8 cellular contexts compared by ENCODE assay signal in genomic region chr1:39407496-39407888, GRCh38.
DNase-seq lines count a peak whose midpoint lies in the region; ATAC-seq and TF ChIP-seq lines count a peak whose summit lies in the region.

No MANE protein-coding gene starts in this region.

- ATAC-seq in heart right ventricle (no peak), Right ventricle myocardium superior (ENCODE audit: poor library complexity) (no peak), aorta (ENCODE audit: low FRiP score) (no peak), GM18517 (IDR thresholded peaks at IDR 0.05; ENCODE audit: unreplicated experiment) (no peak)

- TF ChIP-seq CTCF in heart right ventricle (IDR thresholded peaks at IDR 0.05) (no peak), ascending aorta (IDR thresholded peaks at IDR 0.05) (no peak)

- H3K4me1 ChIP-seq in heart right ventricle (peaks cover 17 to 76% (median 69%) of the 10 kb centered on the region in 9 donors), ascending aorta (peaks cover 9 to 47% of the 10 kb centered on the region in 2 donors), mesodermal cell (ENCODE audit: control insufficient read depth, insufficient read depth, low read length, poor library complexity, severe bottlenecking) (peaks cover 40% of the 10 kb centered on the region), aorta (ENCODE audit: control insufficient read depth in 1 of 2, insufficient read depth in 2 of 2, low read length in 2 of 2) (peaks cover 4 to 6% of the 10 kb centered on the region in 2 donors)

- H3K27me3 ChIP-seq in heart right ventricle (no peaks in the 10 kb centered on the region), ascending aorta (no peaks in the 10 kb centered on the region), aorta (ENCODE audit: control insufficient read depth in 1 of 2, insufficient read depth in 2 of 2, low read length in 1 of 2) (no peaks in the 10 kb centered on the region)

- H3K9me3 ChIP-seq in heart right ventricle = no peaks in the 10 kb centered on the region
- H3K9me3 ChIP-seq in ascending aorta = no peaks in the 10 kb centered on the region
- H3K9me3 ChIP-seq in mesodermal cell (ENCODE audit: control insufficient read depth, low read length) = no peaks in the 10 kb centered on the region
- H3K9me3 ChIP-seq in aorta (ENCODE audit: control insufficient read depth, low read length) = no peaks in the 10 kb centered on the region

- DNase-seq in heart right ventricle = no peak
- no peak for DNase-seq in Right ventricle myocardium superior
- no peak for DNase-seq in ascending aorta (ENCODE audit: low spot score in 2 of 2)
- DNase-seq in aorta = no peak
- no peak for DNase-seq in NCI-H1436 (lab: John Stamatoyannopoulos, UW)
- DNase-seq in NCI-H1092 (lab: John Stamatoyannopoulos, UW) = no peak

- intact Hi-C loops in heart right ventricle (cut with DNase I) (loop anchor here in 1 of 10 donors (5.0 kb wide), 1 partner anchor 35 kb away; no protein-coding TSS in a partner anchor), Right ventricle myocardium superior (cut with DNase I) (no loop called here), ascending aorta (cut with DNase I) (loop anchor here (5.0 kb wide), 1 partner anchor 215 kb away; no protein-coding TSS in a partner anchor), aorta (cut with DNase I) (no loop called here)

- H3K27ac ChIP-seq in heart right ventricle (peak overlapping the region in 8 of 10 donors; percentile 82 to 98 (median 94)), ascending aorta (peak overlapping the region; percentile 96 to 97), mesodermal cell (ENCODE audit: low read depth, low read length, severe bottlenecking) (peak overlapping the region; percentile 96), aorta (ENCODE audit: low read depth in 1 of 2, low read length in 2 of 2) (peak overlapping the region; percentile 89 to 92)

- H3K4me3 ChIP-seq in heart right ventricle (peak overlapping the region in 3 of 10 donors; percentile 76 to 95 (median 90)), ascending aorta (peak overlapping the region in 1 of 2 donors; percentile 76), mesodermal cell (ENCODE audit: extremely low read depth, insufficient read depth, low read length, poor library complexity, severe bottlenecking) (peak overlapping the region; percentile 79), aorta (ENCODE audit: low read length in 2 of 2) (no peak overlapping the region)

- whole genome bisulfite sequencing in heart right ventricle, 2 donors = 68 to 70% methylated on average over 7 of the region's 7 CpGs
- 88 to 90% methylated on average over 7 of the region's 7 CpGs for WGBS in mesodermal cell (ENCODE audit: insufficient coverage in 2 of 2), 2 experiments
- WGBS in aorta, 2 donors = 26 to 38% methylated on average over 7 of the region's 7 CpGs

- H3K36me3 ChIP-seq in heart right ventricle (peaks cover 0 to 23% (median 0%) of the 10 kb centered on the region in 9 donors), ascending aorta (no peaks in the 10 kb centered on the region), mesodermal cell (ENCODE audit: control insufficient read depth, insufficient read depth, low read length) (peaks cover 32% of the 10 kb centered on the region), aorta (ENCODE audit: control insufficient read depth in 1 of 2, insufficient read depth in 2 of 2, low read length in 1 of 2) (no peaks in the 10 kb centered on the region)
